In genomic region chr20:24949756-24950127, GRCh38 we compare ENCODE assay signal across 11 cellular contexts. TPM values are rescaled to one million over a fixed set of nuclear protein-coding genes. Genes with fewer than 3 reads are reported as not detected.
DNase-seq lines count a peak whose midpoint lies in the region; ATAC-seq, FAIRE-seq and TF ChIP-seq lines count a peak whose summit lies in the region.
"Had no signal": no experiment of that assay in that cellular context is flagged by ENCODE, and none has a peak within 500 bp of the region (broad histone marks: within the 10 kb centered on the region; RNA-seq: fewer than 3 reads in every experiment).

No MANE protein-coding gene starts in this region.

- H3K27me3 Mint-ChIP-seq in activated naive CD4-positive, alpha-beta T cell treated with anti-CD3 and anti-CD28 coated beads for 36 hours (ENCODE audit: low read depth), result no peaks in the 10 kb centered on the region

- H3K4me3 Mint-ChIP-seq in activated naive CD4-positive, alpha-beta T cell treated with anti-CD3 and anti-CD28 coated beads for 36 hours, result peak overlapping the region; percentile 72

- BruUV-seq in HepG2 (replicated peaks; lab: Mats Ljungman, UMichigan), result no TSS peak

- no peak overlapping the region for H3K27ac ChIP-seq in HepG2 (ENCODE audit: extremely low read length, insufficient read depth, low read length)
- peak overlapping the region; percentile 69 to 90 (median 81) for H3K27ac ChIP-seq in upper lobe of left lung
- H3K27ac ChIP-seq: C4-2B had no signal

- H3K4me1 Mint-ChIP-seq in activated naive CD4-positive, alpha-beta T cell treated with anti-CD3 and anti-CD28 coated beads for 36 hours (ENCODE audit: low read depth), result peaks cover 45% of the 10 kb centered on the region

- H3K27ac Mint-ChIP-seq in activated naive CD4-positive, alpha-beta T cell treated with anti-CD3 and anti-CD28 coated beads for 36 hours, result peak overlapping the region; percentile 96

- H3K9ac ChIP-seq in HepG2 (ENCODE audit: insufficient read depth, low read depth, low read length), result no peak overlapping the region

- no peak overlapping the region for H3K4me3 ChIP-seq in HepG2 (replicated peaks in 1 of 3; ENCODE audit: insufficient read depth in 1 of 3, low read depth in 2 of 3, low read length in 3 of 3)
- H3K4me3 ChIP-seq in upper lobe of left lung, result peak overlapping the region in 3 of 4 donors; percentile 36 to 46 (median 40)

- H3K36me3 Mint-ChIP-seq in activated naive CD4-positive, alpha-beta T cell treated with anti-CD3 and anti-CD28 coated beads for 36 hours (ENCODE audit: low read depth), result peaks cover 38% of the 10 kb centered on the region

- peak; percentile 38 for ATAC-seq in HepG2
- peak; percentile 10 to 52 for ATAC-seq in upper lobe of left lung (ENCODE audit: low FRiP score in 2 of 2)
- ATAC-seq in left ventricle myocardium superior, result no peak

- H3K4me1 ChIP-seq in HepG2 (ENCODE audit: insufficient read depth, low read length), result 0 out of 2 replicates have a peak, but pooled peaks cover 5% of the 10 kb centered on the region
- H3K4me1 ChIP-seq in upper lobe of left lung, result peaks cover 0 to 6% (median 0%) of the 10 kb centered on the region in 4 donors

- DNase-seq in activated naive CD4-positive, alpha-beta T cell treated with anti-CD3 and anti-CD28 coated beads for 36 hours, result no peak
- no peak for DNase-seq in activated naive CD4-positive, alpha-beta T cell treated with Interleukin-2 at 50 U/mL for 16 hours
- DNase-seq in UCSD-AML1 (lab: John Stamatoyannopoulos, UW; ENCODE audit: unreplicated experiment) (peak; percentile 73), HepG2 (ENCODE audit: low spot score) (no peak), upper lobe of left lung (no peak), NCI-H2107 treated with DMSO at 0.1 percent for 48 hours (lab: John Stamatoyannopoulos, UW; ENCODE audit: unreplicated experiment) (no peak), glomerular visceral epithelial cell (ENCODE audit: extremely low spot score) (no peak), left ventricle myocardium superior (no peak)

- no peaks in the 10 kb centered on the region for H3K36me3 ChIP-seq in HepG2 (replicated peaks in 1 of 2; ENCODE audit: control insufficient read depth in 1 of 2, insufficient read depth in 2 of 2, low read length in 2 of 2)
- H3K36me3 ChIP-seq in upper lobe of left lung, result peaks cover 0 to 6% (median 2%) of the 10 kb centered on the region in 4 donors

- FAIRE-seq in HepG2 (lab: Jason Lieb, UNC), result no peak
- FAIRE-seq: RCC 7860 had no signal

- intact Hi-C loops in activated naive CD4-positive, alpha-beta T cell treated with anti-CD3 and anti-CD28 coated beads for 36 hours (cut with micrococcal nuclease), result loop anchor here (1.0 to 10.0 kb wide), 8 partner anchors 17 to 1592 kb away; partner anchors contain the start of genes ABHD12, APMAP and GINS1
- intact Hi-C loops in HepG2 (cut with micrococcal nuclease; ENCODE audit: unreplicated experiment) (no loop called here), left ventricle myocardium superior (cut with micrococcal nuclease) (no loop called here)

- no peak for TF ChIP-seq RAD21 in HepG2 (CRISPR knock-in tag; IDR thresholded peaks at IDR 0.05)

- H3K9me3 ChIP-seq in HepG2 (ENCODE audit: low read length) (no peaks in the 10 kb centered on the region), upper lobe of left lung (peaks cover 0 to 5% (median 2%) of the 10 kb centered on the region in 4 donors)

- no peak overlapping the region for H2AFZ ChIP-seq in HepG2 (ENCODE audit: low read length)

- no peaks in the 10 kb centered on the region; the same call in 1 of the 2 replicates for H4K20me1 ChIP-seq in HepG2 (ENCODE audit: insufficient read depth, low read length)

- TF ChIP-seq POLR2A in HepG2 (IDR thresholded peaks at IDR 0.05; ENCODE audit: insufficient read depth in 1 of 2, low read depth in 2 of 2, low read length in 2 of 2) (no peak), upper lobe of left lung (IDR thresholded peaks at IDR 0.05) (no peak)

- 10% methylated on average over 6 of the region's 6 CpGs for WGBS in HepG2 (ENCODE audit: low lambda C conversion rate)
- WGBS in upper lobe of left lung, 2 donors, result 28 to 38% methylated on average over 5 to 6 of the region's 6 CpGs

- H3K27me3 ChIP-seq in HepG2 (ENCODE audit: control insufficient read depth in 1 of 2, insufficient read depth in 2 of 2, low read length in 2 of 2) (peaks cover 7 to 12% of the 10 kb centered on the region in 2 experiments), upper lobe of left lung (no peaks in the 10 kb centered on the region)

- no peak overlapping the region for H3K4me2 ChIP-seq in HepG2 (ENCODE audit: low read depth, low read length)

- POLR2A ChIA-PET in HepG2 (lab: Yijun Ruan, JAX), result no interaction called here

- in situ Hi-C loops in HepG2 (cut with HindIII; ENCODE audit: extremely low pct_ligation_motif_present, low pct_unique_long_range_greater_than_20kb), result no loop called here

- CTCF ChIA-PET in activated naive CD4-positive, alpha-beta T cell treated with anti-CD3 and anti-CD28 coated beads for 36 hours (lab: Charles Lee), result interaction anchor here (1.5 kb wide), 1 partner anchor 19 kb away, joined by 5 read pairs; no protein-coding TSS in a partner anchor
- CTCF ChIA-PET in HepG2 (lab: Yijun Ruan, JAX; ENCODE audit: low intra/inter-chr PET ratio, low total read pairs), result no interaction called here

- TF ChIP-seq CTCF in HepG2 (CRISPR knock-in tag; IDR thresholded peaks at IDR 0.05) (no peak), upper lobe of left lung (IDR thresholded peaks at IDR 0.05) (no peak)

- no peaks in the 10 kb centered on the region for H3K79me2 ChIP-seq in HepG2 (ENCODE audit: insufficient read depth, low read length)

- H3K9me3 Mint-ChIP-seq in activated naive CD4-positive, alpha-beta T cell treated with anti-CD3 and anti-CD28 coated beads for 36 hours, result peaks cover 31% of the 10 kb centered on the region

- TF ChIP-seq EP300 in HepG2 (IDR thresholded peaks at IDR 0.05; ENCODE audit: low read depth in 2 of 2, low read length in 2 of 2), result no peak
- TF ChIP-seq EP300 in HepG2 (CRISPR knock-in tag; IDR thresholded peaks at IDR 0.05; ENCODE audit: borderline replicate concordance), result no peak
- TF ChIP-seq EP300 in upper lobe of left lung (IDR thresholded peaks at IDR 0.05), result no peak

RNA-seq across cellular contexts. Expression of gene CST7, which starts 0.7 kb away (rescaled TPM):
- 10 to 100 TPM; 37.8 to 43.1 TPM for total RNA-seq in activated naive CD4-positive, alpha-beta T cell treated with anti-CD3 and anti-CD28 coated beads for 36 hours
- total RNA-seq in HepG2 (2016; rRNA removed; fragmentation: Illumina TruSeq; extraction: Trizol), result not detected in 2 replicates
- total RNA-seq in HepG2 (2016; cell fraction: cytosol; rRNA removed; fragmentation: Illumina TruSeq; extraction: Trizol; ENCODE audit: low read depth), result not detected in 2 replicates
- total RNA-seq in HepG2 (2016; cell fraction: insoluble cytoplasmic fraction; rRNA removed; fragmentation: Illumina TruSeq; extraction: Trizol), result not detected in 2 replicates
- not detected in 2 replicates for total RNA-seq in HepG2 (2016; cell fraction: membrane; rRNA removed; fragmentation: Illumina TruSeq; extraction: Trizol)
- total RNA-seq in HepG2 (2016; cell fraction: nucleus; rRNA removed; fragmentation: Illumina TruSeq; extraction: Trizol), result not detected in 2 replicates
- polyA plus RNA-seq in HepG2 (2011; rRNA removed), result not detected in 2 replicates
- polyA plus RNA-seq in HepG2 (2011; cell fraction: cytosol; rRNA removed), result not detected in 2 replicates
- polyA plus RNA-seq in HepG2 (2011; cell fraction: nucleus; rRNA removed), result not detected in 2 replicates
- not detected in 2 replicates for polyA plus RNA-seq in HepG2 (2012)
- polyA plus RNA-seq in HepG2 (2016; cell fraction: cytosol; fragmentation: Illumina TruSeq; extraction: Trizol; ENCODE audit: low read depth), result not detected in 2 replicates
- polyA plus RNA-seq in HepG2 (2016; cell fraction: insoluble cytoplasmic fraction; fragmentation: Illumina TruSeq; extraction: Trizol; ENCODE audit: low read depth), result not detected in 2 replicates
- not detected in 2 replicates for polyA plus RNA-seq in HepG2 (2016; cell fraction: membrane; fragmentation: Illumina TruSeq; extraction: Trizol; ENCODE audit: low read depth)
- not detected in 2 replicates for polyA plus RNA-seq in HepG2 (2016; cell fraction: nucleus; fragmentation: Illumina TruSeq; extraction: Trizol; ENCODE audit: insufficient read depth, low read depth)
- not detected in 2 replicates for polyA minus RNA-seq in HepG2 (2011; rRNA and poly(A)+ RNA removed; ENCODE audit: low replicate concordance)
- polyA minus RNA-seq in HepG2 (2011; cell fraction: cytosol; rRNA and poly(A)+ RNA removed), result not detected in 2 replicates
- not detected in 2 replicates for polyA minus RNA-seq in HepG2 (2011; cell fraction: nucleus; rRNA and poly(A)+ RNA removed)
- 10 to 100 TPM in 5 of 6 donors, not detected in 1; 13.7 to 28.3 (median 15.4) TPM for total RNA-seq in upper lobe of left lung
- total RNA-seq in left ventricle myocardium superior, result 0.92 TPM
- total RNA-seq: LHCN-M2 had no signal

RNA-seq across cellular contexts. Expression of gene APMAP, which starts 42.8 kb away (rescaled TPM):
- total RNA-seq in activated naive CD4-positive, alpha-beta T cell treated with anti-CD3 and anti-CD28 coated beads for 36 hours, result 10 to 100 TPM; 46.9 to 50.9 TPM
- total RNA-seq in HepG2 (2016; rRNA removed; fragmentation: Illumina TruSeq; extraction: Trizol) (96.9 and 214 TPM in 2 replicates), upper lobe of left lung (10 to 100 TPM; 31.4 to 80.1 (median 55.5) TPM), left ventricle myocardium superior (25.9 TPM)
- 20.1 and 22.7 TPM in 2 replicates for total RNA-seq in HepG2 (2016; cell fraction: cytosol; rRNA removed; fragmentation: Illumina TruSeq; extraction: Trizol; ENCODE audit: low read depth)
- 98.2 and 226 TPM in 2 replicates for total RNA-seq in HepG2 (2016; cell fraction: insoluble cytoplasmic fraction; rRNA removed; fragmentation: Illumina TruSeq; extraction: Trizol)
- total RNA-seq in HepG2 (2016; cell fraction: membrane; rRNA removed; fragmentation: Illumina TruSeq; extraction: Trizol), result 41.7 and 44.7 TPM in 2 replicates
- total RNA-seq in HepG2 (2016; cell fraction: nucleus; rRNA removed; fragmentation: Illumina TruSeq; extraction: Trizol), result 175 and 197 TPM in 2 replicates
- polyA plus RNA-seq in HepG2 (2011; rRNA removed), result 168 and 177 TPM in 2 replicates
- 161 and 178 TPM in 2 replicates for polyA plus RNA-seq in HepG2 (2011; cell fraction: cytosol; rRNA removed)
- 60.9 and 87.7 TPM in 2 replicates for polyA plus RNA-seq in HepG2 (2011; cell fraction: nucleus; rRNA removed)
- 152 and 183 TPM in 2 replicates for polyA plus RNA-seq in HepG2 (2012)
- 19.3 and 19.6 TPM in 2 replicates for polyA plus RNA-seq in HepG2 (2016; cell fraction: cytosol; fragmentation: Illumina TruSeq; extraction: Trizol; ENCODE audit: low read depth)
- 91.9 and 93.0 TPM in 2 replicates for polyA plus RNA-seq in HepG2 (2016; cell fraction: insoluble cytoplasmic fraction; fragmentation: Illumina TruSeq; extraction: Trizol; ENCODE audit: low read depth)
- polyA plus RNA-seq in HepG2 (2016; cell fraction: membrane; fragmentation: Illumina TruSeq; extraction: Trizol; ENCODE audit: low read depth), result 31.8 and 32.4 TPM in 2 replicates
- polyA plus RNA-seq in HepG2 (2016; cell fraction: nucleus; fragmentation: Illumina TruSeq; extraction: Trizol; ENCODE audit: insufficient read depth, low read depth), result 261 and 268 TPM in 2 replicates
- polyA minus RNA-seq in HepG2 (2011; rRNA and poly(A)+ RNA removed; ENCODE audit: low replicate concordance), result 27.2 and 96.2 TPM in 2 replicates
- 41.4 and 51.0 TPM in 2 replicates for polyA minus RNA-seq in HepG2 (2011; cell fraction: cytosol; rRNA and poly(A)+ RNA removed)
- polyA minus RNA-seq in HepG2 (2011; cell fraction: nucleus; rRNA and poly(A)+ RNA removed), result 33.6 and 47.4 TPM in 2 replicates

Comparison
In these comparisons a context has a peak if more than half of its experiments do, and no peak if none do; other contexts are left out.
1. H3K4me3 ChIP-seq: peak in upper lobe of left lung (3 of 4); none in HepG2 (0 of 3).